15 cellular contexts compared by ENCODE assay signal in genomic region chr2:236498369-236498768, GRCh38.
DNase-seq lines count a peak whose midpoint lies in the region; ATAC-seq and TF ChIP-seq lines count a peak whose summit lies in the region.
"Had no signal": no experiment of that assay in that cellular context is flagged by ENCODE, and none has a peak within 500 bp of the region (broad histone marks: within the 10 kb centered on the region; RNA-seq: fewer than 3 reads in every experiment).

No MANE protein-coding gene starts in this region.

- no peak overlapping the region for H3K4me3 Mint-ChIP-seq in stimulated activated naive CD8-positive, alpha-beta T cell treated with anti-CD3 and anti-CD28 coated beads, Interleukin-15, amount 100 ng/mL, for 72 hours
- H3K4me3 Mint-ChIP-seq: CD14-positive monocyte; central memory CD8-positive, alpha-beta T cell had no signal

- H3K27ac ChIP-seq in SJCRH30: no peak overlapping the region
- H3K27ac ChIP-seq in trophoblast cell (ENCODE audit: low read depth, low read length): peak overlapping the region; percentile 97
- no peak overlapping the region for H3K27ac ChIP-seq in ovary
- H3K27ac ChIP-seq: SK-N-MC had no signal

- intact Hi-C loops in ovary (cut with DNase I): no loop called here

- H2BK120ac ChIP-seq in trophoblast cell (ENCODE audit: insufficient read depth, low read length, poor library complexity): peak overlapping the region; percentile 74

- ATAC-seq in stimulated activated naive CD8-positive, alpha-beta T cell treated with anti-CD3 and anti-CD28 coated beads, Interleukin-15, amount 100 ng/mL, for 72 hours: no peak
- ATAC-seq in GM19395 (IDR thresholded peaks at IDR 0.05; ENCODE audit: unreplicated experiment): no peak

- peaks cover 2% of the 10 kb centered on the region for H3K79me2 ChIP-seq in trophoblast cell (ENCODE audit: control insufficient read depth, insufficient read depth, low read length, poor library complexity)

- no peak overlapping the region for H4K12ac ChIP-seq in trophoblast cell (ENCODE audit: low read depth, low read length)

- peak overlapping the region; percentile 98 for H4K91ac ChIP-seq in trophoblast cell (ENCODE audit: low read depth, low read length)

- H3K4me1 ChIP-seq in SJCRH30 (no peaks in the 10 kb centered on the region), trophoblast cell (ENCODE audit: control insufficient read depth in 1 of 2, insufficient read depth in 2 of 2, low read length in 2 of 2) (peaks cover 24 to 33% of the 10 kb centered on the region in 2 experiments), ovary (ENCODE audit: insufficient read depth) (no peaks in the 10 kb centered on the region)

- no peaks in the 10 kb centered on the region for H3K9me3 Mint-ChIP-seq in stimulated activated naive CD8-positive, alpha-beta T cell treated with anti-CD3 and anti-CD28 coated beads, Interleukin-15, amount 100 ng/mL, for 72 hours
- H3K9me3 Mint-ChIP-seq: CD14-positive monocyte; central memory CD8-positive, alpha-beta T cell had no signal

- no peak overlapping the region for H3K4me2 ChIP-seq in trophoblast cell (ENCODE audit: low read length)

- TF ChIP-seq POLR2A in ovary (IDR thresholded peaks at IDR 0.05): no peak

- no peak overlapping the region for H2AFZ ChIP-seq in trophoblast cell (ENCODE audit: insufficient read depth, low read length, poor library complexity)

- H3K27me3 Mint-ChIP-seq in stimulated activated naive CD8-positive, alpha-beta T cell treated with anti-CD3 and anti-CD28 coated beads, Interleukin-15, amount 100 ng/mL, for 72 hours: no peaks in the 10 kb centered on the region

- peak overlapping the region; percentile 37 for H2BK12ac ChIP-seq in trophoblast cell (ENCODE audit: low read length)

- H3K4me3 ChIP-seq in SJCRH30 (no peak overlapping the region), trophoblast cell (ENCODE audit: low read depth, low read length) (no peak overlapping the region), ovary (no peak overlapping the region)
- H3K4me3 ChIP-seq: SK-N-MC had no signal

- H3K14ac ChIP-seq in trophoblast cell (ENCODE audit: low read length): peak overlapping the region; percentile 6

- no peak for TF ChIP-seq CTCF in ovary (IDR thresholded peaks at IDR 0.05)

- no CpG with 5 or more reads among the region's 7 CpGs for WGBS in trophoblast cell (ENCODE audit: extremely low coverage, insufficient coverage, insufficient read length)
- WGBS in ovary, 3 donors: 73 to 83% (median 78%) methylated on average over 7 of the region's 7 CpGs

- H3K27me3 ChIP-seq in SJCRH30 (no peaks in the 10 kb centered on the region), trophoblast cell (ENCODE audit: insufficient read depth, low read length) (no peaks in the 10 kb centered on the region), ovary (no peaks in the 10 kb centered on the region)

- peak overlapping the region; percentile 46 for H2AK5ac ChIP-seq in trophoblast cell (ENCODE audit: low read length)

- peak overlapping the region; percentile 4 for H2BK5ac ChIP-seq in trophoblast cell (ENCODE audit: low read depth, low read length, poor library complexity)

- H3K4me1 Mint-ChIP-seq in stimulated activated naive CD8-positive, alpha-beta T cell treated with anti-CD3 and anti-CD28 coated beads, Interleukin-15, amount 100 ng/mL, for 72 hours: no peaks in the 10 kb centered on the region
- H3K4me1 Mint-ChIP-seq: central memory CD8-positive, alpha-beta T cell had no signal

- peak overlapping the region; percentile 1 for H4K8ac ChIP-seq in trophoblast cell (ENCODE audit: low read depth, low read length)

- no peak overlapping the region for H3K9ac ChIP-seq in trophoblast cell (ENCODE audit: low read length)

- peak; percentile 32 for DNase-seq in ELF-1 (ENCODE audit: low read depth, low spot score)
- DNase-seq in SJCRH30: peak; percentile 28 to 29
- DNase-seq in glomerular visceral epithelial cell (ENCODE audit: extremely low spot score): peak; percentile 77
- peak; percentile 83 to 86 for DNase-seq in trophoblast cell
- no peak for DNase-seq in H4 (ENCODE audit: low spot score)
- DNase-seq in stimulated activated naive CD8-positive, alpha-beta T cell treated with anti-CD3 and anti-CD28 coated beads, Interleukin-15, amount 100 ng/mL, for 72 hours: no peak
- DNase-seq in ovary: no peak
- DNase-seq: activated naive CD4-positive, alpha-beta T cell treated with Interleukin-2 at 50 U/mL for 16 hours; GOT3; MM.1S; NK-92 treated with Interleukin-12 subunit alpha and Interleukin-12 subunit beta, amount 100 ng/mL, for 24 hours had no signal

- peaks cover 32% of the 10 kb centered on the region for H3K79me1 ChIP-seq in trophoblast cell (ENCODE audit: low read length)

- H3K4ac ChIP-seq in trophoblast cell (ENCODE audit: low read depth, low read length): peak overlapping the region; percentile 13

- H3K27ac Mint-ChIP-seq in stimulated activated naive CD8-positive, alpha-beta T cell treated with anti-CD3 and anti-CD28 coated beads, Interleukin-15, amount 100 ng/mL, for 72 hours: peak overlapping the region in 1 of 2 donors; percentile 85

- H3K36me3 ChIP-seq in SJCRH30 (no peaks in the 10 kb centered on the region), trophoblast cell (ENCODE audit: control insufficient read depth in 1 of 2, insufficient read depth in 2 of 2, low read length in 2 of 2) (peaks cover 4 to 11% of the 10 kb centered on the region in 2 experiments), ovary (no peaks in the 10 kb centered on the region)

- no peak overlapping the region for H3K23ac ChIP-seq in trophoblast cell (ENCODE audit: low read length)

- no peak for TF ChIP-seq EP300 in ovary (IDR thresholded peaks at IDR 0.05)

- H3K9me3 ChIP-seq in SJCRH30 (replicated peaks): no peaks in the 10 kb centered on the region
- peaks cover 3% of the 10 kb centered on the region for H3K9me3 ChIP-seq in trophoblast cell (ENCODE audit: insufficient read depth, low read depth, low read length)
- no peaks in the 10 kb centered on the region for H3K9me3 ChIP-seq in ovary

- H3K18ac ChIP-seq in trophoblast cell (ENCODE audit: low read length): peak overlapping the region; percentile 9

Comparison
In these comparisons a context has a peak if more than half of its experiments do, and no peak if none do; other contexts are left out.
1. DNase-seq: peak in ELF-1 (single experiment), SJCRH30 (2 of 2), glomerular visceral epithelial cell (single experiment) and trophoblast cell (2 of 2); none in H4 (single experiment), stimulated activated naive CD8-positive, alpha-beta T cell treated with anti-CD3 and anti-CD28 coated beads, Interleukin-15, amount 100 ng/mL, for 72 hours (0 of 2) and ovary (0 of 5).